8 cellular contexts compared by ENCODE assay signal in the genomic region with DNA sequence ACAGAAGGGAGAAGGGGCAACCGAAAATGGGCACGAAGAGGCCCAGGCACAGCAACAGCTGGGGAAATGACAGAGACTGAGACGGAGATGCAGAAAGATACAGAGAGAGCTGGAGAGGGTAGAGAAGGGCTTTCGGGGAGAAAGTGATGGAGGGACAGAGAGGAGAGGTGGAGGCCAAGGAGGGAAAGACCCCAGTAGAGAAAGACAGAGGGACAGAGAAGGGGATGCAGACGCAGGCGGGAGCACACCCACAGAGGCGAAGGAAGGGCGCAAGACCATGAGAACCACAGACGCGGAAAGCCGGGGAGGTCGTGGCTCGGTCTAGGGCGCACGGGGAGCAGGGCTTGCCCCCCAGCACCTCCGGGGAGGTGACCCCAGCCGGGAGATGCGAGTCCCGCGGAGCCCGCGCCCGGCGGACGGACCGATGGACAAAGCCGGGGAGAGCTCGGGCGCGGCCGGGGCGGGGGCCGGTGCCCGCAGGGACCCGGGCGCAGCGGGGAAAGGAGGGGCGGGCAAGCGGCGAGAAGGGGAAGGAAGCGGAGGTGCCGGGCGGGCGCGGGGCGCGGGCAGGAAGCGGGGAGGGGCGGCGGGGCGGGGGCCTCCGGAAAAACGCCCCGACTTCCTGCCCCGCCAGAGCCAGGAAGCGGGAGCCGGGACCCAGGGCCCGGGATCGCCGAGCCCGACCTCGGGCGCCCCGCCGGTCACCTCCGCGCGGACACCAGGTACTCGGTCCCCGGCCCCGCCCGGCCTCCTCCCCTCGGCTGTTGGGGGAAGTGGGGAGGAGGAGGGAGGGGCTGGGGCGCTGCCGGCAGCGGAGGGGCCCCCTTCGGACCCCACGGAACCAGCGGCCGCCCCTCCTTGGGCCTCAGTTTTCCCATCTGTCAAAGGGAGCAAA. TPM values are rescaled to one million over a fixed set of nuclear protein-coding genes. Genes with fewer than 3 reads are reported as not detected.
DNase-seq lines count a peak whose midpoint lies in the region; ATAC-seq and TF ChIP-seq lines count a peak whose summit lies in the region.

A gene with protein sequence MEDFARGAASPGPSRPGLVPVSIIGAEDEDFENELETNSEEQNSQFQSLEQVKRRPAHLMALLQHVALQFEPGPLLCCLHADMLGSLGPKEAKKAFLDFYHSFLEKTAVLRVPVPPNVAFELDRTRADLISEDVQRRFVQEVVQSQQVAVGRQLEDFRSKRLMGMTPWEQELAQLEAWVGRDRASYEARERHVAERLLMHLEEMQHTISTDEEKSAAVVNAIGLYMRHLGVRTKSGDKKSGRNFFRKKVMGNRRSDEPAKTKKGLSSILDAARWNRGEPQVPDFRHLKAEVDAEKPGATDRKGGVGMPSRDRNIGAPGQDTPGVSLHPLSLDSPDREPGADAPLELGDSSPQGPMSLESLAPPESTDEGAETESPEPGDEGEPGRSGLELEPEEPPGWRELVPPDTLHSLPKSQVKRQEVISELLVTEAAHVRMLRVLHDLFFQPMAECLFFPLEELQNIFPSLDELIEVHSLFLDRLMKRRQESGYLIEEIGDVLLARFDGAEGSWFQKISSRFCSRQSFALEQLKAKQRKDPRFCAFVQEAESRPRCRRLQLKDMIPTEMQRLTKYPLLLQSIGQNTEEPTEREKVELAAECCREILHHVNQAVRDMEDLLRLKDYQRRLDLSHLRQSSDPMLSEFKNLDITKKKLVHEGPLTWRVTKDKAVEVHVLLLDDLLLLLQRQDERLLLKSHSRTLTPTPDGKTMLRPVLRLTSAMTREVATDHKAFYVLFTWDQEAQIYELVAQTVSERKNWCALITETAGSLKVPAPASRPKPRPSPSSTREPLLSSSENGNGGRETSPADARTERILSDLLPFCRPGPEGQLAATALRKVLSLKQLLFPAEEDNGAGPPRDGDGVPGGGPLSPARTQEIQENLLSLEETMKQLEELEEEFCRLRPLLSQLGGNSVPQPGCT (plus strand): TSS at position 617 of the 895 bp plus-strand sequence. CDS start 4,899 bp downstream, outside the sequence.

- H3K27me3 Mint-ChIP-seq in neural progenitor cell (ENCODE audit: insufficient read depth, low read depth), result peaks cover 31% of the 10 kb centered on the region

- H3K4me1 ChIP-seq in neural progenitor cell, result peaks cover 6% of the 10 kb centered on the region

- H3K36me3 ChIP-seq in neural progenitor cell, result no peaks in the 10 kb centered on the region

- H4K20me1 ChIP-seq in neural progenitor cell (ENCODE audit: low read depth), result no peaks in the 10 kb centered on the region

- H3K27me3 ChIP-seq in neural progenitor cell, result peaks cover 50% of the 10 kb centered on the region

- peak within 1 kb of the TSS; percentile 96 for H3K4me3 ChIP-seq in fibroblast of the aortic adventitia (ENCODE audit: low read depth, low read length)
- H3K4me3 ChIP-seq in neural progenitor cell, result peak within 1 kb of the TSS; percentile 92

- no peaks in the 10 kb centered on the region for H3K9me3 Mint-ChIP-seq in neural progenitor cell

- H3K4me1 Mint-ChIP-seq in neural progenitor cell, result peaks cover 18% of the 10 kb centered on the region

- H3K27ac Mint-ChIP-seq in neural progenitor cell, result no peak within 1 kb of the TSS

- peak within 1 kb of the TSS; percentile 94 for H3K4me3 Mint-ChIP-seq in neural progenitor cell

- H3F3A ChIP-seq in neural progenitor cell (ENCODE audit: low read depth), result peaks cover 22% of the 10 kb centered on the region

- peak within 1 kb of the TSS; percentile 93 for H2AFZ ChIP-seq in neural progenitor cell (replicated peaks)

- ATAC-seq in GM18511 (IDR thresholded peaks at IDR 0.05; ENCODE audit: unreplicated experiment), result no peak
- ATAC-seq in GM18909 (IDR thresholded peaks at IDR 0.05; ENCODE audit: poor library complexity, unreplicated experiment), result no peak

- TF ChIP-seq CTCF in fibroblast of the aortic adventitia (IDR thresholded peaks at IDR 0.05; ENCODE audit: insufficient read depth, low read length) (no peak), neural progenitor cell (IDR thresholded peaks at IDR 0.05) (no peak)

- peak within 1 kb of the TSS; percentile 40 for H3K9ac ChIP-seq in neural progenitor cell

- DNase-seq in NCI-H82 (lab: John Stamatoyannopoulos, UW) (peak; percentile 50), NCI-H82 treated with DMSO at 0.1 percent for 48 hours (lab: John Stamatoyannopoulos, UW; ENCODE audit: unreplicated experiment) (no peak), NOMO-1 (lab: John Stamatoyannopoulos, UW; ENCODE audit: unreplicated experiment in 2 of 2) (peak; percentile 32 to 73), fibroblast of the aortic adventitia (ENCODE audit: low read depth) (no peak), neural progenitor cell (ENCODE audit: low spot score) (peak; percentile 61)
- peak; percentile 44 to 47 for DNase-seq in activated T-helper 1 cell treated with anti-CD3 and anti-CD28 coated beads, Interleukin-2, amount 50 U/mL, for 16 hours (ENCODE audit: low read depth in 1 of 2, low spot score in 1 of 2)

- H3K9me3 ChIP-seq in neural progenitor cell (ENCODE audit: low read depth), result no peaks in the 10 kb centered on the region

- peak within 1 kb of the TSS; percentile 97 for H3K4me2 ChIP-seq in neural progenitor cell

- H3K79me2 ChIP-seq in neural progenitor cell (ENCODE audit: low read depth), result peaks cover 9% of the 10 kb centered on the region

- H3K27ac ChIP-seq in neural progenitor cell, result no peak within 1 kb of the TSS

- no peaks in the 10 kb centered on the region for H3K36me3 Mint-ChIP-seq in neural progenitor cell

RNA-seq across cellular contexts. Expression of the gene that starts here (rescaled TPM):
- total RNA-seq in fibroblast of the aortic adventitia (ENCODE audit: low replicate concordance) (26.8 and 57.6 TPM in 2 replicates), neural progenitor cell (ENCODE audit: low replicate concordance) (10.9 and 25.2 TPM in 2 replicates)

Comparison
In these comparisons a context has a peak if more than half of its experiments do, and no peak if none do; other contexts are left out.
1. DNase-seq: peak in NCI-H82 (single experiment), NOMO-1 (2 of 2), activated T-helper 1 cell treated with anti-CD3 and anti-CD28 coated beads, Interleukin-2, amount 50 U/mL, for 16 hours (2 of 2) and neural progenitor cell (single experiment); none in NCI-H82 treated with DMSO at 0.1 percent for 48 hours (single experiment) and fibroblast of the aortic adventitia (single experiment).